Comparison of ENCODE assay signal across 1 cellular context in the genomic region with DNA sequence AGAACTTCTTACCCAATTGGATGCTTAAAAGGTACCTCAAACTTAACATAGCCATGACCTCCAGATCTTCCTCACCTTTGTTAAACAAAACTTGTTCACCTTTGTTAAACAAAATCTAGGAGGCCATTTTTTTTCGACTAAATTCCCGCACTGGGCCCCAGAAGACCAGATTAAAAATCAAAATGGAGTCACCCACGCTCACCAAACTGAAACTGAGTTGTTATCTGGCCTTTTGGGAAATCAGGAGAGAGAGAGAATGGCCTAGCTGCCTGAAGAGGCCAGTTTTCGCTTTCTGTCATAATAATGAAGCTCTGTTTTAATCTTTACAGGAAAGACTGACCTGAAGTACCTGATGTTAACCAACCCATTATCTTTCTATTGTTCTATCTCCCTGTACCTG.
TF ChIP-seq lines count a peak whose summit lies in the region.

No MANE protein-coding gene starts in this region.

TF ChIP-seq in GM23338, 12 proteins besides CTCF, POLR2A, EP300 and RAD21 (continued from another document):
- TF ChIP-seq ZNF462 (CRISPR knock-in tag; IDR thresholded peaks at IDR 0.05) = no peak
- TF ChIP-seq REST (IDR thresholded peaks at IDR 0.05; ENCODE audit: unreplicated experiment) = no peak
- TF ChIP-seq ZNF331 (CRISPR knock-in tag; IDR thresholded peaks at IDR 0.05; ENCODE audit: low read depth) = no peak
- no peak for TF ChIP-seq ZNF114 (CRISPR knock-in tag; IDR thresholded peaks at IDR 0.05)
- no peak for TF ChIP-seq ETS1 (IDR thresholded peaks at IDR 0.05)
- no peak for TF ChIP-seq CREB1 (CRISPR knock-in tag; IDR thresholded peaks at IDR 0.05; ENCODE audit: low read depth)
